ENCODE assay signal across 8 cellular contexts in the genomic region with DNA sequence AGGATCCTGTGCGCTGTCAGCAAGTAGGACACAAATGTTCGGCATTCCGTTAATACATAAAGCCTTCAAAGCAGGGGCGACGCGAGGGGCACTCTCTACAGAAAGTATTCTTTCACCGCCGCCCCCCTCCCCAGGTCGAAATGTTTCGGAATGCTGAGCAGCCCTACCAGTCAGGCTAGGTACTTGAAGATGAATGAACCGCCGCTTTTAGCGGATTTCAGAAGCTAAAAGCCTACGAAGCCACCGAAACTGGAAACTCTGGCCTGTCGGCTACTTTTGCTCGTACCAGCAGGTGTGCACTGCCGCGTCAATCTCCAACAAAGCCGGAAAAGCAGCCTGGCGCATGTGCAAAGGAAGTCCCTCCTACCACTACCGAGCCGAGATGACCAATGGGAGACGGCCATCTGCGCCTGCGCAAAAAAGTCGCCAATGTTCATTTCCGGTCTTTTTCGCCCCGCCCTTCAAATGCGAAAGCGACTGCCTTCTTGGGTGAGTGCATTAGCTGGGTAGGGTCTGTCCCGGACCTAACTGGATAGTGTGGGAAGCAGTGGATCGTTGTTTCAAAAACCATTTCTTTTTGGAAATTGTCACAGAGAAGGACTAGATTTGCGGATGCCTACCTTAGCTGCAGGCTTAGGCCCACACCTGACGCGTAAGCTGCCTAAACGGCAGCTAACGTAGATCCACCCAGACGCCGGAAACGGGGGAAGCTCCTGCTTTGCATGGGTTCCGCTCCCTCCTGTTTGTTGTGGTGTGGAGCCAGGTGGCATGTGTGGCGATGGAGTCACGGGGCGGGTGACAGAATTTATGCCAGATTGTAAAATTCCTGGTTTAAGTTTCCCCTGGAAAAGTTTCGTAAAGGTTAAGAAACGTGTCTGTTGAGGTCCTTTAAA. TPM values are rescaled to one million over a fixed set of nuclear protein-coding genes. Genes with fewer than 3 reads are reported as not detected.
DNase-seq lines count a peak whose midpoint lies in the region; ATAC-seq lines count a peak whose summit lies in the region.

Gene WDR5B (minus strand): TSS at position 301 of the 893 bp plus-strand sequence. CDS start 534 bp downstream, outside the sequence.

- peak within 1 kb of the TSS; percentile 80 to 89 (median 84) for H3K9ac ChIP-seq in BLaER1 treated with 17β-estradiol and CSF1 and Interleukin-3, amounts not matched to agents 10 nM and 100 nM

- peak within 1 kb of the TSS; percentile 79 to 90 (median 83) for H3K27ac ChIP-seq in BLaER1 treated with 17β-estradiol and CSF1 and Interleukin-3, amounts not matched to agents 10 nM and 100 nM

- H4K20me1 ChIP-seq in BLaER1 treated with 17β-estradiol and CSF1 and Interleukin-3, amounts not matched to agents 10 nM and 100 nM, result peaks cover 0 to 5% (median 0%) of the 10 kb centered on the region in 11 experiments; a peak in 1 of 22 replicates

- no peaks in the 10 kb centered on the region for H3K27me3 ChIP-seq in BLaER1 treated with 17β-estradiol and CSF1 and Interleukin-3, amounts not matched to agents 10 nM and 100 nM

- peaks cover 19 to 47% (median 33%) of the 10 kb centered on the region in 10 experiments for H3K4me1 ChIP-seq in BLaER1 treated with 17β-estradiol and CSF1 and Interleukin-3, amounts not matched to agents 10 nM and 100 nM

- no peaks in the 10 kb centered on the region for H3K9me3 ChIP-seq in BLaER1 treated with 17β-estradiol and CSF1 and Interleukin-3, amounts not matched to agents 10 nM and 100 nM (replicated peaks in 1 of 11)

- H3K4me3 ChIP-seq in BLaER1 treated with 17β-estradiol and CSF1 and Interleukin-3, amounts not matched to agents 10 nM and 100 nM, result peak within 1 kb of the TSS; percentile 76 to 90 (median 84)

- ATAC-seq in GM19468 (IDR thresholded peaks at IDR 0.05; ENCODE audit: extremely low read depth, unreplicated experiment), result peak; percentile 62

- peaks cover 4 to 28% (median 20%) of the 10 kb centered on the region in 11 experiments; a peak in 16 of 22 replicates for H3K36me3 ChIP-seq in BLaER1 treated with 17β-estradiol and CSF1 and Interleukin-3, amounts not matched to agents 10 nM and 100 nM

- DNase-seq in HS-5 (ENCODE audit: low read depth), result peak; percentile 95
- DNase-seq in activated CD8-positive, alpha-beta memory T cell treated with anti-CD3 and anti-CD28 coated beads for 1 hour (ENCODE audit: extremely low read depth in 1 of 2, low read depth in 1 of 2), result peak; percentile 96 to 98
- peak; percentile 96 for DNase-seq in epidermal melanocyte (ENCODE audit: insufficient read length, low spot score)
- DNase-seq in mucosa of gallbladder (ENCODE audit: low spot score), result peak; percentile 99
- peak; percentile 99 for DNase-seq in stimulated activated CD8-positive, alpha-beta memory T cell treated with anti-CD3 and anti-CD28 coated beads, Interleukin-4, amount 100 ng/mL, for 48 hours
- DNase-seq in NCI-H187 (lab: John Stamatoyannopoulos, UW), result no peak

- H3K4me2 ChIP-seq in BLaER1 treated with 17β-estradiol and CSF1 and Interleukin-3, amounts not matched to agents 10 nM and 100 nM, result peak within 1 kb of the TSS; percentile 81 to 98 (median 89)

RNA-seq across cellular contexts. Expression of gene WDR5B, which starts in this region (rescaled TPM):
- total RNA-seq in mucosa of gallbladder, result 6.5 TPM

Comparison
In these comparisons a context has a peak if more than half of its experiments do, and no peak if none do; other contexts are left out.
1. DNase-seq: peak in HS-5 (single experiment), activated CD8-positive, alpha-beta memory T cell treated with anti-CD3 and anti-CD28 coated beads for 1 hour (2 of 2), epidermal melanocyte (single experiment), mucosa of gallbladder (single experiment) and stimulated activated CD8-positive, alpha-beta memory T cell treated with anti-CD3 and anti-CD28 coated beads, Interleukin-4, amount 100 ng/mL, for 48 hours (single experiment); none in NCI-H187 (0 of 2).